28 cellular contexts compared by ENCODE assay signal in genomic region chr4:10482913-10483312, GRCh38.
"Had no signal": no experiment of that assay in that cellular context is flagged by ENCODE, and none has a peak within 500 bp of the region (broad histone marks: within the 10 kb centered on the region; RNA-seq: fewer than 3 reads in every experiment).

No MANE protein-coding gene starts in this region.

- ATAC-seq: effector memory CD8-positive, alpha-beta T cell; esophagus mucosa; foreskin keratinocyte; gastrocnemius medialis; gastroesophageal sphincter; heart left ventricle; heart right ventricle had no signal

- H3K36me3 ChIP-seq: colonic mucosa, esophagus muscularis mucosa, esophagus squamous epithelium, gastrocnemius medialis, gastroesophageal sphincter, heart left ventricle, heart right ventricle had no signal

- DNase-seq: colonic mucosa; cortex of kidney; dermis blood vessel endothelial cell; dorsolateral prefrontal cortex; effector CD4-positive, alpha-beta T cell; effector CD8-positive, alpha-beta T cell; effector memory CD4-positive, alpha-beta T cell; effector memory CD8-positive, alpha-beta T cell; endodermal cell; erythroblast; esophagus squamous epithelium; foreskin fibroblast; foreskin keratinocyte; foreskin melanocyte; gastrocnemius medialis; glutamatergic neuron; head of caudate nucleus; heart left ventricle; heart right ventricle had no signal

- H3K27me3 ChIP-seq: colonic mucosa, gastrocnemius medialis, gastroesophageal sphincter had no signal

- H3K4me1 ChIP-seq: colonic mucosa, esophagus muscularis mucosa, esophagus squamous epithelium, foreskin keratinocyte, gastrocnemius medialis, gastroesophageal sphincter, heart left ventricle, heart right ventricle had no signal

- H3K27ac ChIP-seq: colonic mucosa, coronary artery, dorsolateral prefrontal cortex, epithelial cell of prostate, esophagus muscularis mucosa, esophagus squamous epithelium, foreskin keratinocyte, gastrocnemius medialis, gastroesophageal sphincter, heart left ventricle, heart right ventricle had no signal

- H3K9me3 ChIP-seq: colonic mucosa, esophagus muscularis mucosa, esophagus squamous epithelium, gastrocnemius medialis, gastroesophageal sphincter, heart left ventricle, heart right ventricle had no signal

- H3K4me3 ChIP-seq: colonic mucosa, coronary artery, dorsolateral prefrontal cortex, esophagus muscularis mucosa, esophagus squamous epithelium, gastrocnemius medialis, gastroesophageal sphincter, heart left ventricle, heart right ventricle had no signal

- FAIRE-seq: colon, endometrium, endothelial cell of umbilical vein, frontal cortex had no signal
